Comparison of ENCODE assay signal across 1 cellular context in the genomic region with DNA sequence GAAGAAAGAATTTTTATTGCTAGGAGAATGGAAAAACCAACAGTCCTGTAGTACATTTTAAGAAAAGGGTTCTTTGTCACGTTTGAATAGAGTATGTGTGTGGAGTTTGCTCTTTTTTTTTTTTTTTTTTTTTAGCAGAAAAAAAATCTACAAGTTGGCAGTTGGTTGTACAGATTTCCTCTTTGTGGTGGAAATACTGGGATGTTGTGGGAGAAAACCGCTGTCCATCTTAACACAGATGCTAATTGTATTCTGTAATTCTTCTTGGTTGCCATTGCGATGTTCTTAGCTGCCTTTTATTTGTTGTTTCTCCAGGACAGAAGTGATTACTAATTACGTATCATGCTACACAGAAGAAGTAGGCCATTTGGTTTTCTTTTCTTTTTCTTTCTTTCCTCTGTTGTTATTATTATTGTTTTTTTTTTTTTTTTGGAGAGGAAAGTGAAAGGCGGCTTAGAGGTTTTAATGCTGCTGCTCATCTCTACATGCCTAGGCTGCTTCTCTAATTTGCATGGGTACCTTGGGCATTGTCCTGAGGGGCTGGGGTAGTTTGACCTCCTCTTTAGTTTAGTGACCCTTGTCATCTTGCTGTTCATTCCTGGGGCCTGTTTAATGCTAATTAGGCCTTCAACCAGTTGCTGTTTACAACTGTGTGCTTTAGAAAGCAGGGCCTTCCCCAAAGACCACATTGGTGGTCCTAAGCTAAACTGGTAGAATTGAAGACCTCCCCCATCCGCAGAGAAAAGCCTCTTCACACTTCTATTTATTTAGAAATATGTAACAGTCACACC.
TF ChIP-seq lines count a peak whose summit lies in the region.

No MANE protein-coding gene starts in this region.

TF ChIP-seq in WTC11, 78 proteins besides CTCF, POLR2A, EP300 and RAD21 (continued from another document):
- TF ChIP-seq, protein P1, sequence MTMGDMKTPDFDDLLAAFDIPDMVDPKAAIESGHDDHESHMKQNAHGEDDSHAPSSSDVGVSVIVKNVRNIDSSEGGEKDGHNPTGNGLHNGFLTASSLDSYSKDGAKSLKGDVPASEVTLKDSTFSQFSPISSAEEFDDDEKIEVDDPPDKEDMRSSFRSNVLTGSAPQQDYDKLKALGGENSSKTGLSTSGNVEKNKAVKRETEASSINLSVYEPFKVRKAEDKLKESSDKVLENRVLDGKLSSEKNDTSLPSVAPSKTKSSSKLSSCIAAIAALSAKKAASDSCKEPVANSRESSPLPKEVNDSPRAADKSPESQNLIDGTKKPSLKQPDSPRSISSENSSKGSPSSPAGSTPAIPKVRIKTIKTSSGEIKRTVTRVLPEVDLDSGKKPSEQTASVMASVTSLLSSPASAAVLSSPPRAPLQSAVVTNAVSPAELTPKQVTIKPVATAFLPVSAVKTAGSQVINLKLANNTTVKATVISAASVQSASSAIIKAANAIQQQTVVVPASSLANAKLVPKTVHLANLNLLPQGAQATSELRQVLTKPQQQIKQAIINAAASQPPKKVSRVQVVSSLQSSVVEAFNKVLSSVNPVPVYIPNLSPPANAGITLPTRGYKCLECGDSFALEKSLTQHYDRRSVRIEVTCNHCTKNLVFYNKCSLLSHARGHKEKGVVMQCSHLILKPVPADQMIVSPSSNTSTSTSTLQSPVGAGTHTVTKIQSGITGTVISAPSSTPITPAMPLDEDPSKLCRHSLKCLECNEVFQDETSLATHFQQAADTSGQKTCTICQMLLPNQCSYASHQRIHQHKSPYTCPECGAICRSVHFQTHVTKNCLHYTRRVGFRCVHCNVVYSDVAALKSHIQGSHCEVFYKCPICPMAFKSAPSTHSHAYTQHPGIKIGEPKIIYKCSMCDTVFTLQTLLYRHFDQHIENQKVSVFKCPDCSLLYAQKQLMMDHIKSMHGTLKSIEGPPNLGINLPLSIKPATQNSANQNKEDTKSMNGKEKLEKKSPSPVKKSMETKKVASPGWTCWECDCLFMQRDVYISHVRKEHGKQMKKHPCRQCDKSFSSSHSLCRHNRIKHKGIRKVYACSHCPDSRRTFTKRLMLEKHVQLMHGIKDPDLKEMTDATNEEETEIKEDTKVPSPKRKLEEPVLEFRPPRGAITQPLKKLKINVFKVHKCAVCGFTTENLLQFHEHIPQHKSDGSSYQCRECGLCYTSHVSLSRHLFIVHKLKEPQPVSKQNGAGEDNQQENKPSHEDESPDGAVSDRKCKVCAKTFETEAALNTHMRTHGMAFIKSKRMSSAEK (CRISPR knock-in tag; IDR thresholded peaks at IDR 0.05; ENCODE audit: borderline replicate concordance): no peak
